ENCODE assay signal across 16 cellular contexts in genomic region chr11:100753562-100753961, GRCh38.
DNase-seq lines count a peak whose midpoint lies in the region; ATAC-seq and TF ChIP-seq lines count a peak whose summit lies in the region.
"Had no signal": no experiment of that assay in that cellular context is flagged by ENCODE, and none has a peak within 500 bp of the region (broad histone marks: within the 10 kb centered on the region; RNA-seq: fewer than 3 reads in every experiment).

No MANE protein-coding gene starts in this region.

- H3K4me1 Mint-ChIP-seq in endothelial cell (ENCODE audit: unreplicated experiment) (peaks cover 33% of the 10 kb centered on the region), mesothelial cell of epicardium (peaks cover 12% of the 10 kb centered on the region)
- no peaks in the 10 kb centered on the region for H3K4me1 Mint-ChIP-seq in activated CD8-positive, alpha-beta T cell treated with anti-CD3 and anti-CD28 coated beads for 36 hours (ENCODE audit: low read depth)
- no peaks in the 10 kb centered on the region for H3K4me1 Mint-ChIP-seq in activated CD4-positive, alpha-beta T cell treated with anti-CD3 and anti-CD28 coated beads for 36 hours

- H3K27me3 Mint-ChIP-seq in endothelial cell (ENCODE audit: unreplicated experiment), result peaks cover 10% of the 10 kb centered on the region
- no peaks in the 10 kb centered on the region for H3K27me3 Mint-ChIP-seq in mesothelial cell of epicardium (ENCODE audit: low read depth)
- H3K27me3 Mint-ChIP-seq in activated CD8-positive, alpha-beta T cell treated with anti-CD3 and anti-CD28 coated beads for 36 hours, result no peaks in the 10 kb centered on the region
- H3K27me3 Mint-ChIP-seq in activated CD4-positive, alpha-beta T cell treated with anti-CD3 and anti-CD28 coated beads for 36 hours, result no peaks in the 10 kb centered on the region

- intact Hi-C loops in activated CD8-positive, alpha-beta T cell treated with anti-CD3 and anti-CD28 coated beads for 36 hours (cut with micrococcal nuclease), result no loop called here
- intact Hi-C loops in activated CD4-positive, alpha-beta T cell treated with anti-CD3 and anti-CD28 coated beads for 36 hours (cut with DNase I, micrococcal nuclease), result no loop called here

- CTCF ChIA-PET in activated CD8-positive, alpha-beta T cell treated with anti-CD3 and anti-CD28 coated beads for 36 hours (lab: Charles Lee), result no interaction called here
- CTCF ChIA-PET in activated CD4-positive, alpha-beta T cell treated with anti-CD3 and anti-CD28 coated beads for 36 hours (lab: Charles Lee), result no interaction called here

- peak overlapping the region; percentile 85 for H3K27ac Mint-ChIP-seq in endothelial cell (ENCODE audit: unreplicated experiment)
- peak overlapping the region; percentile 48 for H3K27ac Mint-ChIP-seq in mesothelial cell of epicardium
- H3K27ac Mint-ChIP-seq in activated CD8-positive, alpha-beta T cell treated with anti-CD3 and anti-CD28 coated beads for 36 hours, result no peak overlapping the region
- no peak overlapping the region for H3K27ac Mint-ChIP-seq in activated CD4-positive, alpha-beta T cell treated with anti-CD3 and anti-CD28 coated beads for 36 hours

- DNase-seq in D341Med (ENCODE audit: low spot score) (peak; percentile 51), NCI-H82 (lab: John Stamatoyannopoulos, UW) (peak; percentile 88), endothelial cell (ENCODE audit: low spot score) (peak; percentile 33), mesothelial cell of epicardium (ENCODE audit: low spot score in 2 of 2, unreplicated experiment in 2 of 2) (no peak), RPMI8226 (no peak), caudate nucleus (lab: John Stamatoyannopoulos, UW) (no peak)
- no peak for DNase-seq in activated CD8-positive, alpha-beta T cell treated with anti-CD3 and anti-CD28 coated beads for 36 hours
- DNase-seq in activated CD4-positive, alpha-beta T cell treated with anti-CD3 and anti-CD28 coated beads for 36 hours, result no peak
- DNase-seq: activated effector memory CD4-positive, alpha-beta T cell treated with anti-CD3 and anti-CD28 coated beads, Interleukin-2, amount 50 U/mL, for 16 hours; DMS53; NCI-H1092; OCI-M1; right lobe of liver; stimulated activated CD4-positive, alpha-beta T cell treated with anti-CD3 and anti-CD28 coated beads, Interleukin-4, amount 100 ng/mL, for 1 hour; SW 1271; tibial artery had no signal

- no peak for ATAC-seq in activated CD8-positive, alpha-beta T cell treated with anti-CD3 and anti-CD28 coated beads for 36 hours
- no peak for ATAC-seq in activated CD4-positive, alpha-beta T cell treated with anti-CD3 and anti-CD28 coated beads for 36 hours

- TF ChIP-seq CTCF in endothelial cell (IDR thresholded peaks at IDR 0.05; ENCODE audit: unreplicated experiment) (no peak), mesothelial cell of epicardium (IDR thresholded peaks at IDR 0.05; ENCODE audit: unreplicated experiment) (no peak)
- TF ChIP-seq CTCF in activated CD8-positive, alpha-beta T cell treated with anti-CD3 and anti-CD28 coated beads for 36 hours (IDR thresholded peaks at IDR 0.05), result no peak

- H3K4me3 Mint-ChIP-seq in endothelial cell (ENCODE audit: unreplicated experiment), result no peak overlapping the region
- H3K4me3 Mint-ChIP-seq in mesothelial cell of epicardium, result no peak overlapping the region
- no peak overlapping the region for H3K4me3 Mint-ChIP-seq in activated CD8-positive, alpha-beta T cell treated with anti-CD3 and anti-CD28 coated beads for 36 hours
- no peak overlapping the region for H3K4me3 Mint-ChIP-seq in activated CD4-positive, alpha-beta T cell treated with anti-CD3 and anti-CD28 coated beads for 36 hours

- H3K36me3 Mint-ChIP-seq in endothelial cell (ENCODE audit: low read depth, unreplicated experiment) (peaks cover 18% of the 10 kb centered on the region), mesothelial cell of epicardium (peaks cover 14% of the 10 kb centered on the region)
- peaks cover 3% of the 10 kb centered on the region for H3K36me3 Mint-ChIP-seq in activated CD8-positive, alpha-beta T cell treated with anti-CD3 and anti-CD28 coated beads for 36 hours (ENCODE audit: low read depth)
- peaks cover 4% of the 10 kb centered on the region for H3K36me3 Mint-ChIP-seq in activated CD4-positive, alpha-beta T cell treated with anti-CD3 and anti-CD28 coated beads for 36 hours (ENCODE audit: low read depth)

- H3K27ac ChIP-seq in caudate nucleus (ENCODE audit: low read depth, low read length), result no peak overlapping the region
- H3K27ac ChIP-seq: right lobe of liver, tibial artery had no signal

- H3K9me3 Mint-ChIP-seq in endothelial cell (ENCODE audit: unreplicated experiment) (peaks cover 17% of the 10 kb centered on the region), mesothelial cell of epicardium (peaks cover 12% of the 10 kb centered on the region)
- H3K9me3 Mint-ChIP-seq in activated CD8-positive, alpha-beta T cell treated with anti-CD3 and anti-CD28 coated beads for 36 hours, result peaks cover 12% of the 10 kb centered on the region
- H3K9me3 Mint-ChIP-seq in activated CD4-positive, alpha-beta T cell treated with anti-CD3 and anti-CD28 coated beads for 36 hours (ENCODE audit: low read depth), result peaks cover 20% of the 10 kb centered on the region

- POLR2A ChIA-PET in activated CD8-positive, alpha-beta T cell treated with anti-CD3 and anti-CD28 coated beads for 36 hours (lab: Charles Lee), result no interaction called here
- POLR2A ChIA-PET in activated CD4-positive, alpha-beta T cell treated with anti-CD3 and anti-CD28 coated beads for 36 hours (lab: Charles Lee), result no interaction called here

Comparison
In these comparisons a context has a peak if more than half of its experiments do, and no peak if none do; other contexts are left out.
1. DNase-seq: peak in D341Med (single experiment), NCI-H82 (single experiment) and endothelial cell (single experiment); none in mesothelial cell of epicardium (0 of 2), RPMI8226 (single experiment), activated CD8-positive, alpha-beta T cell treated with anti-CD3 and anti-CD28 coated beads for 36 hours (single experiment), caudate nucleus (0 of 61) and activated CD4-positive, alpha-beta T cell treated with anti-CD3 and anti-CD28 coated beads for 36 hours (single experiment).
2. H3K27ac Mint-ChIP-seq: peak in endothelial cell (single experiment) and mesothelial cell of epicardium (single experiment); none in activated CD8-positive, alpha-beta T cell treated with anti-CD3 and anti-CD28 coated beads for 36 hours (single experiment) and activated CD4-positive, alpha-beta T cell treated with anti-CD3 and anti-CD28 coated beads for 36 hours (single experiment).